16 cellular contexts compared by ENCODE assay signal in the genomic region with DNA sequence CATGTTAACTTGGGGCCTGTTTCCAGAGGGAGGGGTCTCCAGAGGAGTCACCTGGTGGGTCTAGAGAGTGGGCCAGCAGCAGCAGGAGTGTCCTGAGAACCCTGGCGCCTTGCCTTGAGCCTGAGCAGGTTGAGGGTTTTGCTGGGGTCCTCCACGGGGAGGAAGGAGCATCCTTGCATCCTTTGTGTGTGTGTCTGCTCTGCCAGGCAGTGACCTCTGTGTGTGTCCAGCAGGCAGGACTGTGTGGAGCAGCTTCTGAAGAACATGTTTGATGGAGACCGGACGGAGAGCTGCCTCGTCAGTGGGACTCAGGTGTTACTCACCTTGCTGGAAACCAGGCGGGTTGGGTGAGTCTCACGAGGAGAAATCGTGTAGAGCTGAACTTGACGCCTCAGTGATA. TPM values are rescaled to one million over a fixed set of nuclear protein-coding genes. Genes with fewer than 3 reads are reported as not detected.
DNase-seq lines count a peak whose midpoint lies in the region; ATAC-seq, FAIRE-seq and TF ChIP-seq lines count a peak whose summit lies in the region.
"Had no signal": no experiment of that assay in that cellular context is flagged by ENCODE, and none has a peak within 500 bp of the region (broad histone marks: within the 10 kb centered on the region; RNA-seq: fewer than 3 reads in every experiment).

No MANE protein-coding gene starts in this region.

- H3K4me1 ChIP-seq in left ventricle myocardium inferior: no peaks in the 10 kb centered on the region

- ATAC-seq in Right ventricle myocardium inferior (no peak), GM19397 (IDR thresholded peaks at IDR 0.05; ENCODE audit: unreplicated experiment) (no peak)
- ATAC-seq: GM12878, HCT116 had no signal

- H3K36me3 ChIP-seq in left ventricle myocardium inferior (peaks cover 100% of the 10 kb centered on the region), bronchial epithelial cell (ENCODE audit: control insufficient read depth, insufficient read depth, low read length) (peaks cover 45% of the 10 kb centered on the region)

- intact Hi-C loops in Right ventricle myocardium inferior (cut with DNase I): no loop called here
- intact Hi-C loops in left ventricle myocardium inferior (cut with micrococcal nuclease): no loop called here
- intact Hi-C loops in dorsolateral prefrontal cortex (cut with DNase I): loop anchor here in 1 of 2 donors (10.0 kb wide), 1 partner anchor 74 kb away; a partner anchor contains a TSS

- DNase-seq in Right ventricle myocardium inferior (ENCODE audit: missing footprints): peak; percentile 30
- DNase-seq in left ventricle myocardium inferior: no peak
- DNase-seq in bronchial epithelial cell (ENCODE audit: low read depth): no peak
- DNase-seq in dorsolateral prefrontal cortex: no peak
- DNase-seq in substantia nigra (lab: John Stamatoyannopoulos, UW): no peak
- DNase-seq in RCC 7860 (ENCODE audit: low spot score): no peak
- DNase-seq: Calu3; CD4-positive, alpha-beta T cell; DMS 273 treated with DMSO at 0.1 percent for 48 hours; GM23248 had no signal

- H3K4me3 ChIP-seq in left ventricle myocardium inferior (no peak overlapping the region), bronchial epithelial cell (ENCODE audit: low read depth, low read length) (no peak overlapping the region), dorsolateral prefrontal cortex (no peak overlapping the region)
- H3K4me3 ChIP-seq: GM12878, GM23248 had no signal

- TF ChIP-seq CTCF in left ventricle myocardium inferior (IDR thresholded peaks at IDR 0.05; ENCODE audit: borderline replicate concordance) (no peak), bronchial epithelial cell (IDR thresholded peaks at IDR 0.05; ENCODE audit: insufficient read depth, low read length, severe bottlenecking) (no peak), dorsolateral prefrontal cortex (IDR thresholded peaks at IDR 0.05 in 54 of 56, conservative IDR thresholded peaks at IDR 0.05 in 2 of 56; ENCODE audit: low read depth in 1 of 56, partially characterized antibody in 56 of 56) (no peak)

- H3K27ac ChIP-seq in left ventricle myocardium inferior (replicated peaks) (no peak overlapping the region), dorsolateral prefrontal cortex (peak overlapping the region in 49 of 59 donors; percentile 6 to 89 (median 73)), substantia nigra (ENCODE audit: low read depth, low read length, poor library complexity, severe bottlenecking) (peak overlapping the region; percentile 79)
- H3K27ac ChIP-seq: GM23248 had no signal

- no peaks in the 10 kb centered on the region for H3K27me3 ChIP-seq in left ventricle myocardium inferior (ENCODE audit: low read depth)
- H3K27me3 ChIP-seq in bronchial epithelial cell (ENCODE audit: control insufficient read depth, insufficient read depth, low read length): no peaks in the 10 kb centered on the region
- H3K27me3 ChIP-seq in dorsolateral prefrontal cortex: no peaks in the 10 kb centered on the region

- no peaks in the 10 kb centered on the region for H3K9me3 ChIP-seq in left ventricle myocardium inferior (replicated peaks)

- FAIRE-seq in bronchial epithelial cell (lab: Jason Lieb, UNC) (peak; percentile 47), RCC 7860 (lab: Jason Lieb, UNC) (no peak)
- FAIRE-seq: A204.1, GM12878, GM18507, H54 had no signal

RNA-seq across cellular contexts. Expression of a gene that starts 55.7 kb away (rescaled TPM):
- total RNA-seq in Right ventricle myocardium inferior (47.7 TPM), left ventricle myocardium inferior (55.8 TPM), bronchial epithelial cell (123 and 129 TPM in 2 replicates), dorsolateral prefrontal cortex (100 to 1,000 TPM; 163 to 302 (median 210) TPM)
